19 cellular contexts compared by ENCODE assay signal in genomic region chr1:171161431-171161830, GRCh38. TPM values are rescaled to one million over a fixed set of nuclear protein-coding genes. Genes with fewer than 3 reads are reported as not detected.
DNase-seq lines count a peak whose midpoint lies in the region; ATAC-seq and TF ChIP-seq lines count a peak whose summit lies in the region.
"Had no signal": no experiment of that assay in that cellular context is flagged by ENCODE, and none has a peak within 500 bp of the region (broad histone marks: within the 10 kb centered on the region; RNA-seq: fewer than 3 reads in every experiment).

No MANE protein-coding gene starts in this region.

- no peak for TF ChIP-seq CTCF in esophagus muscularis mucosa (IDR thresholded peaks at IDR 0.05)
- TF ChIP-seq CTCF in right lobe of liver (IDR thresholded peaks at IDR 0.05): no peak

- no peak for TF ChIP-seq POLR2A in esophagus muscularis mucosa (IDR thresholded peaks at IDR 0.05; ENCODE audit: low read depth)
- no peak for TF ChIP-seq POLR2A in right lobe of liver (IDR thresholded peaks at IDR 0.05)

- DNase-seq in SK-N-MC (ENCODE audit: low read depth, low spot score): no peak
- no peak for DNase-seq in esophagus muscularis mucosa (ENCODE audit: extremely low spot score)
- DNase-seq in right lobe of liver: no peak
- DNase-seq in stimulated activated CD4-positive, alpha-beta T cell treated with anti-CD3 and anti-CD28 coated beads, Interleukin-4, amount 100 ng/mL, for 4 hours: no peak
- no peak for DNase-seq in DMS153 treated with DMSO at 0.1 percent for 48 hours (lab: John Stamatoyannopoulos, UW; ENCODE audit: unreplicated experiment)
- no peak for DNase-seq in activated CD8-positive, alpha-beta memory T cell treated with anti-CD3 and anti-CD28 coated beads for 24 hours
- DNase-seq: AML-193, GF-D8, GOT3, NCI-H1417 treated with DMSO at 0.1 percent for 48 hours, NCI-H187 treated with DMSO at 0.1 percent for 48 hours, NCI-H226, NCI-H524 treated with DMSO at 0.1 percent for 48 hours, RPMI8226, SIG-M5 had no signal

- ATAC-seq in right lobe of liver (peak in 2 of 4 donors; percentile 6 to 9), GM21381 (IDR thresholded peaks at IDR 0.05; ENCODE audit: unreplicated experiment) (no peak)

- H3K9me3 ChIP-seq in SK-N-MC (ENCODE audit: low read depth, low read length) (no peaks in the 10 kb centered on the region), esophagus muscularis mucosa (no peaks in the 10 kb centered on the region), right lobe of liver (no peaks in the 10 kb centered on the region)

- intact Hi-C loops in esophagus muscularis mucosa (cut with DNase I): no loop called here
- intact Hi-C loops in right lobe of liver (cut with DNase I): no loop called here

- no peak for TF ChIP-seq EP300 in esophagus muscularis mucosa (IDR thresholded peaks at IDR 0.05)

- H3K4me3 ChIP-seq in SK-N-MC (0 out of 2 replicates have a peak overlapping the region, but pooled peaks have one; percentile 2), esophagus muscularis mucosa (no peak overlapping the region), right lobe of liver (no peak overlapping the region)

- H3K4me1 ChIP-seq in esophagus muscularis mucosa (peaks cover 0 to 21% (median 18%) of the 10 kb centered on the region in 4 donors), right lobe of liver (peaks cover 0 to 25% (median 9%) of the 10 kb centered on the region in 4 donors)

- H3K9ac ChIP-seq in SK-N-MC (ENCODE audit: insufficient read length): no peak overlapping the region
- H3K9ac ChIP-seq: KMS-11 had no signal

- H3K27ac ChIP-seq in SK-N-MC (peak overlapping the region; percentile 80), esophagus muscularis mucosa (replicated peaks in 1 of 4) (peak overlapping the region in 3 of 4 donors; percentile 28 to 56 (median 54)), right lobe of liver (peak overlapping the region; percentile 77 to 88 (median 84))
- H3K27ac ChIP-seq: C4-2B, KMS-11 had no signal

- H3K27me3 ChIP-seq in esophagus muscularis mucosa (no peaks in the 10 kb centered on the region), right lobe of liver (no peaks in the 10 kb centered on the region)

- H3K36me3 ChIP-seq in SK-N-MC (ENCODE audit: insufficient read depth, low read length): no peaks in the 10 kb centered on the region
- H3K36me3 ChIP-seq in esophagus muscularis mucosa: no peaks in the 10 kb centered on the region
- H3K36me3 ChIP-seq in right lobe of liver: no peaks in the 10 kb centered on the region

RNA-seq across cellular contexts. Expression of gene FMO2, which starts 23.7 kb away (rescaled TPM):
- total RNA-seq in esophagus muscularis mucosa: 10 to 100 TPM; 41.1 to 69.4 (median 56.2) TPM
- 1 to 10 TPM; 1.0 to 6.8 (median 3.9) TPM for total RNA-seq in right lobe of liver
- total RNA-seq: M059J had no signal

Comparison
In these comparisons a context has a peak if more than half of its experiments do, and no peak if none do; other contexts are left out.
1. RNA of gene FMO2, which starts 23.7 kb away (total RNA-seq): 41.1 to 69.4 TPM in esophagus muscularis mucosa; 1.0 to 6.8 TPM in right lobe of liver; every median in the first group is over 4 times any median in the second.
2. Peak in every context shown above with its lines, with median percentiles within 50 percentile points of each other: H3K27ac ChIP-seq.